22 cellular contexts compared by ENCODE assay signal in genomic region chr7:64992971-64993370, GRCh38.
"Had no signal": no experiment of that assay in that cellular context is flagged by ENCODE, and none has a peak within 500 bp of the region (broad histone marks: within the 10 kb centered on the region; RNA-seq: fewer than 3 reads in every experiment).

No MANE protein-coding gene starts in this region.

- H3K4me1 Mint-ChIP-seq: activated T-helper 17 cell treated with anti-CD3 and anti-CD28 coated beads, Interleukin-2, amount 50 U/mL, for 72 hours had no signal

- H3K27ac Mint-ChIP-seq: activated CD8-positive, alpha-beta T cell treated with anti-CD3 and anti-CD28 coated beads for 36 hours; activated T-helper 17 cell treated with anti-CD3 and anti-CD28 coated beads, Interleukin-2, amount 50 U/mL, for 72 hours; natural killer cell treated with Interleukin-12 subunit alpha and Interleukin-12 subunit beta and Interleukin-15 and Interleukin-18, amount 100 ng/mL, for 72 hours had no signal

- H3K4me3 Mint-ChIP-seq: activated CD8-positive, alpha-beta T cell treated with anti-CD3 and anti-CD28 coated beads for 36 hours; activated T-cell treated with anti-CD3 and anti-CD28 coated beads, Interleukin-2, amount 50 U/mL, for 4 hours; activated T-helper 17 cell treated with anti-CD3 and anti-CD28 coated beads, Interleukin-2, amount 50 U/mL, for 72 hours; natural killer cell treated with Interleukin-12 subunit alpha and Interleukin-12 subunit beta and Interleukin-15 and Interleukin-18, amount 100 ng/mL, for 72 hours had no signal

- H3K27me3 Mint-ChIP-seq: activated CD8-positive, alpha-beta T cell treated with anti-CD3 and anti-CD28 coated beads for 36 hours; activated T-helper 17 cell treated with anti-CD3 and anti-CD28 coated beads, Interleukin-2, amount 50 U/mL, for 72 hours; natural killer cell treated with Interleukin-12 subunit alpha and Interleukin-12 subunit beta and Interleukin-15 and Interleukin-18, amount 100 ng/mL, for 72 hours had no signal

- ATAC-seq: activated CD8-positive, alpha-beta T cell treated with anti-CD3 and anti-CD28 coated beads for 36 hours; activated T-cell treated with anti-CD3 and anti-CD28 coated beads, Interleukin-2, amount 50 U/mL, for 4 hours; activated T-helper 17 cell treated with anti-CD3 and anti-CD28 coated beads, Interleukin-2, amount 50 U/mL, for 72 hours; foreskin keratinocyte; heart left ventricle; mucosa of descending colon; natural killer cell treated with Interleukin-12 subunit alpha and Interleukin-12 subunit beta and Interleukin-15 and Interleukin-18, amount 100 ng/mL, for 72 hours; upper lobe of right lung had no signal

- DNase-seq: activated CD4-positive, alpha-beta T cell treated with anti-CD3 and anti-CD28 coated beads for 1 hour; activated CD4-positive, alpha-beta T cell treated with anti-CD3 and anti-CD28 coated beads, Interleukin-2, amount 50 U/mL, for 1 hour; activated CD8-positive, alpha-beta T cell treated with anti-CD3 and anti-CD28 coated beads for 36 hours; activated gamma-delta T cell treated with Interleukin-2 at 50 U/mL for 16 hours; activated naive CD4-positive, alpha-beta T cell treated with anti-CD3 and anti-CD28 coated beads, Interleukin-2, amount 50 U/mL, for 16 hours; activated T-cell treated with anti-CD3 and anti-CD28 coated beads, Interleukin-2, amount 50 U/mL, for 4 hours; amygdala; dermis blood vessel endothelial cell; effector CD4-positive, alpha-beta T cell; erythroblast; foreskin keratinocyte; heart left ventricle; kidney glomerular epithelial cell; left ventricle myocardium inferior; mucosa of descending colon; stimulated activated CD4-positive, alpha-beta T cell treated with anti-CD3 and anti-CD28 coated beads, Interleukin-15, amount 100 ng/mL, for 24 hours; stimulated activated naive CD4-positive, alpha-beta T cell; T-helper 1 cell; tibial artery; upper lobe of right lung had no signal
